8 cellular contexts compared by ENCODE assay signal in the genomic region with DNA sequence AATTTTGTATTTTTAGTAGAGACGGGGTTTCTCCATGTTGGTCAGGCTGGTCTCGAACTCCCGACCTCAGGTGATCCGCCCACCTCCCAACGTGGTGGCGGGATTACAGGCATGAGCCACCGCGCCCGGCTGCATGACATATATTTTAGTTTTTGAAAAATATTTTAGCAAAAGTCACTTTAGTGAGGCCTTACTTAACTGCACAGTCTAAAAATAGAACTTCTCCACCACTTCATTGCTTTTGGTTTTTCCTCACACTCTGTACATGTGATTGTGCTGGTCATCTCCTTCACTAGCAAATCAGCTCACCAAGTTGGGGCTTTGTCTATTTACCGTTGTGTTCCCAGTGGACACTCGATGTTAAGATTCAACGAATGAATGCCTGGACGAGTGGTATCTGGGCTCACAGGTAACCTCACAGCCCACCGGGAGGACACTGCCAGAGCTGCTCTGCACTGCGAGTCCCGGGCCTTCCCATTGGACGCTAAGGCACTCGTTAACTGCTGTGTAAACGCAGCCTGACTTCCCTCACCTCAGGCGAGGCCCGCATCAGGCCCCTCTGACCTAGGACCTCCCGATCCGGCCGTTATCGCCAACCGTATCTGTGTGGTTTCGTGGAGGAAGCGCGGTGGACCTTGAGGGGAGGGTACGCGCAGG. TPM values are rescaled to one million over a fixed set of nuclear protein-coding genes. Genes with fewer than 3 reads are reported as not detected.
DNase-seq lines count a peak whose midpoint lies in the region; ATAC-seq and TF ChIP-seq lines count a peak whose summit lies in the region.

No MANE protein-coding gene starts in this region.

- H3K27me3 ChIP-seq in esophagus squamous epithelium (no peaks in the 10 kb centered on the region), muscle layer of duodenum (ENCODE audit: low read depth, low read length) (no peaks in the 10 kb centered on the region), testis (no peaks in the 10 kb centered on the region)

- peak; percentile 39 for ATAC-seq in GM19372 (IDR thresholded peaks at IDR 0.05; ENCODE audit: low read depth, unreplicated experiment)
- peak; percentile 31 for ATAC-seq in HG03442 (IDR thresholded peaks at IDR 0.05; ENCODE audit: unreplicated experiment)

- intact Hi-C loops in esophagus squamous epithelium (cut with DNase I) = no loop called here
- intact Hi-C loops in testis (cut with DNase I; ENCODE audit: low total_unique reads) = no loop called here

- H3K27ac ChIP-seq in esophagus squamous epithelium (peak overlapping the region; percentile 89 to 97 (median 96)), muscle layer of duodenum (ENCODE audit: low read length) (peak overlapping the region; percentile 98), testis (peak overlapping the region; percentile 94 to 96)

- H3K9me3 ChIP-seq in esophagus squamous epithelium (no peaks in the 10 kb centered on the region), muscle layer of duodenum (ENCODE audit: control insufficient read depth in 1 of 2, low read length in 2 of 2) (no peaks in the 10 kb centered on the region), testis (no peaks in the 10 kb centered on the region)

- H3K36me3 ChIP-seq in esophagus squamous epithelium (no peaks in the 10 kb centered on the region), muscle layer of duodenum (ENCODE audit: control insufficient read depth in 1 of 2, insufficient read depth in 2 of 2, low read length in 2 of 2) (no peaks in the 10 kb centered on the region), testis (ENCODE audit: low read depth, missing control alignments) (no peaks in the 10 kb centered on the region)

- H3K4me3 ChIP-seq in esophagus squamous epithelium (peak overlapping the region; percentile 44 to 72 (median 66)), muscle layer of duodenum (ENCODE audit: low read depth in 1 of 2, low read length in 2 of 2) (peak overlapping the region; percentile 82 to 96), testis (peak overlapping the region; percentile 68 to 81)

- H3K4me1 ChIP-seq in esophagus squamous epithelium (peaks cover 0 to 23% (median 3%) of the 10 kb centered on the region in 3 donors), muscle layer of duodenum (ENCODE audit: control insufficient read depth in 1 of 2, insufficient read depth in 2 of 2, low read length in 2 of 2) (no peaks in the 10 kb centered on the region), testis (no peaks in the 10 kb centered on the region)

- TF ChIP-seq POLR2A in esophagus squamous epithelium (IDR thresholded peaks at IDR 0.05) = no peak
- no peak for TF ChIP-seq POLR2A in testis (IDR thresholded peaks at IDR 0.05)

- WGBS in esophagus squamous epithelium, 2 donors = 1 to 5% methylated on average over 12 to 28 of the region's 31 CpGs
- WGBS in testis, 2 donors = 0 to 2% methylated on average over 27 to 31 of the region's 31 CpGs

- DNase-seq in CMK (ENCODE audit: low read depth) = peak; percentile 65
- DNase-seq in NCI-H526 (lab: John Stamatoyannopoulos, UW) = peak; percentile 66 to 74
- DNase-seq in activated CD8-positive, alpha-beta memory T cell treated with anti-CD3 and anti-CD28 coated beads, Interleukin-2, amount 50 U/mL, for 24 hours (ENCODE audit: extremely low read depth) = peak; percentile 34
- DNase-seq in esophagus squamous epithelium (lab: John Stamatoyannopoulos, UW) = no peak
- DNase-seq in testis = peak; percentile 80

- TF ChIP-seq CTCF in esophagus squamous epithelium (IDR thresholded peaks at IDR 0.05) (no peak), testis (IDR thresholded peaks at IDR 0.05) (no peak)

RNA-seq across cellular contexts. Expression of a gene that starts 14.0 kb away (rescaled TPM):
- total RNA-seq in esophagus squamous epithelium = 10 to 100 TPM; 35.7 to 67.9 (median 40.7) TPM
- 10 to 100 TPM; 86.2 to 89.4 TPM for total RNA-seq in testis
- polyA plus RNA-seq in testis (ENCODE audit: insufficient read depth, low read depth, low replicate concordance) = 82.9 TPM

RNA-seq across cellular contexts. Expression of a gene that starts 33.2 kb away (rescaled TPM):
- 1 to 10 TPM; 4.1 to 9.5 (median 6.7) TPM for total RNA-seq in esophagus squamous epithelium
- 10 to 100 TPM; 12.2 to 13.5 TPM for total RNA-seq in testis
- polyA plus RNA-seq in testis (ENCODE audit: insufficient read depth, low read depth, low replicate concordance) = 18.8 TPM

RNA-seq across cellular contexts. Expression of a gene that starts 34.9 kb away (rescaled TPM):
- 10 to 100 TPM; 22.3 to 25.8 (median 24.0) TPM for total RNA-seq in esophagus squamous epithelium
- 10 to 100 TPM; 57.3 to 65.0 TPM for total RNA-seq in testis
- polyA plus RNA-seq in testis (ENCODE audit: insufficient read depth, low read depth, low replicate concordance) = 28.4 TPM

RNA-seq across cellular contexts. Expression of a gene that starts 47.2 kb away (rescaled TPM):
- total RNA-seq in esophagus squamous epithelium (10 to 100 TPM; 19.2 to 23.1 (median 21.9) TPM), testis (10 to 100 TPM; 31.1 to 31.5 TPM)
- 26.8 TPM for polyA plus RNA-seq in testis (ENCODE audit: insufficient read depth, low read depth, low replicate concordance)
